In genomic region chr18:43661570-43661969, GRCh38 we compare ENCODE assay signal across 8 cellular contexts.
DNase-seq lines count a peak whose midpoint lies in the region; ATAC-seq and TF ChIP-seq lines count a peak whose summit lies in the region.

No MANE protein-coding gene starts in this region.

- H3K27ac Mint-ChIP-seq in progenitor cell of endocrine pancreas: no peak overlapping the region
- no peak overlapping the region for H3K27ac Mint-ChIP-seq in activated T-helper 17 cell treated with anti-CD3 and anti-CD28 coated beads, Interleukin-2, amount 50 U/mL, for 72 hours

- no peak for DNase-seq in GM13977 (ENCODE audit: low spot score)
- DNase-seq in NCI-H2171 (lab: John Stamatoyannopoulos, UW): peak; percentile 3
- DNase-seq in dermis blood vessel endothelial cell: peak; percentile 4
- DNase-seq in progenitor cell of endocrine pancreas (ENCODE audit: low spot score, unreplicated experiment): no peak
- no peak for DNase-seq in Ammon's horn (ENCODE audit: low spot score)
- no peak for DNase-seq in inferior parietal cortex (ENCODE audit: extremely low spot score)

- TF ChIP-seq CTCF in GM13977 (IDR thresholded peaks at IDR 0.05; ENCODE audit: extremely low read depth, insufficient read depth, missing control alignments) (peak; percentile 35), progenitor cell of endocrine pancreas (IDR thresholded peaks at IDR 0.05; ENCODE audit: unreplicated experiment) (peak; percentile 51)

- H3K36me3 Mint-ChIP-seq in progenitor cell of endocrine pancreas (ENCODE audit: insufficient read depth): no peaks in the 10 kb centered on the region
- no peaks in the 10 kb centered on the region for H3K36me3 Mint-ChIP-seq in activated T-helper 17 cell treated with anti-CD3 and anti-CD28 coated beads, Interleukin-2, amount 50 U/mL, for 72 hours (ENCODE audit: low read depth)

- no peak overlapping the region for H3K4me3 Mint-ChIP-seq in progenitor cell of endocrine pancreas (ENCODE audit: low read depth)
- H3K4me3 Mint-ChIP-seq in activated T-helper 17 cell treated with anti-CD3 and anti-CD28 coated beads, Interleukin-2, amount 50 U/mL, for 72 hours: no peak overlapping the region

- no peaks in the 10 kb centered on the region for H3K9me3 Mint-ChIP-seq in progenitor cell of endocrine pancreas (ENCODE audit: low read depth)
- peaks cover under 1% of the 10 kb centered on the region for H3K9me3 Mint-ChIP-seq in activated T-helper 17 cell treated with anti-CD3 and anti-CD28 coated beads, Interleukin-2, amount 50 U/mL, for 72 hours

- H3K4me1 Mint-ChIP-seq in progenitor cell of endocrine pancreas (ENCODE audit: low read depth): no peaks in the 10 kb centered on the region
- H3K4me1 Mint-ChIP-seq in activated T-helper 17 cell treated with anti-CD3 and anti-CD28 coated beads, Interleukin-2, amount 50 U/mL, for 72 hours: no peaks in the 10 kb centered on the region

- ATAC-seq in HG02798 (IDR thresholded peaks at IDR 0.05; ENCODE audit: poor library complexity, unreplicated experiment): peak; percentile 70
- ATAC-seq in activated T-helper 17 cell treated with anti-CD3 and anti-CD28 coated beads, Interleukin-2, amount 50 U/mL, for 72 hours (replicated peaks): no peak

- in situ Hi-C loops in GM13977 (cut with MboI; ENCODE audit: low pct_unique_long_range_greater_than_20kb, low sequenced_read_pairs, unreplicated experiment): no loop called here

- H3K27me3 Mint-ChIP-seq in progenitor cell of endocrine pancreas: no peaks in the 10 kb centered on the region
- H3K27me3 Mint-ChIP-seq in activated T-helper 17 cell treated with anti-CD3 and anti-CD28 coated beads, Interleukin-2, amount 50 U/mL, for 72 hours: no peaks in the 10 kb centered on the region

Comparison
In these comparisons a context has a peak if more than half of its experiments do, and no peak if none do; other contexts are left out.
1. DNase-seq: peak in NCI-H2171 (single experiment) and dermis blood vessel endothelial cell (single experiment); none in GM13977 (single experiment), progenitor cell of endocrine pancreas (single experiment), Ammon's horn (single experiment) and inferior parietal cortex (single experiment).